Comparison of ENCODE assay signal across 17 cellular contexts in the genomic region with DNA sequence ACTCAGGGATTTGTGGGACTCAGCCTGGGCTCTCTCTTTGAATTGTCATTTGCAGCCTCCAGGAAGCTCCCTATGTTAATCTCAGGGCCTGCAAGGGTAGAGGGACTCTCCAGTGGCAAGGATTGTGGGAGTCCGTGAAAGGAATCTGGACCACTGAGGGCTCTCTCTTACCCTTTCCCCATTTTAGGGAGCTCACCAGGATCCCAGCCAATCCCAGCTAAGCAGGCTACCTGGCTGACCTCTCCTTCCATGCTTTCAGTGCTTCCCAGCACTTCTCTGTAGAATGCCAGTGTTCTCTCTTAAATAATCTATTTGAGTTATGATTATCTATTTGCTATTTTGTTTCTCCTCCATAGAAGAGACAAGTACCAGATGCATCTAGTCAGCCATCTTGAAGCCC. TPM values are rescaled to one million over a fixed set of nuclear protein-coding genes. Genes with fewer than 3 reads are reported as not detected.
DNase-seq lines count a peak whose midpoint lies in the region; ATAC-seq, FAIRE-seq and TF ChIP-seq lines count a peak whose summit lies in the region.
"Had no signal": no experiment of that assay in that cellular context is flagged by ENCODE, and none has a peak within 500 bp of the region (broad histone marks: within the 10 kb centered on the region; RNA-seq: fewer than 3 reads in every experiment).

No MANE protein-coding gene starts in this region.

- H3K23ac ChIP-seq in H1 (ENCODE audit: insufficient read length) = no peak overlapping the region

- no peaks in the 10 kb centered on the region for H3K36me3 Mint-ChIP-seq in GM23338 (ENCODE audit: low read depth)
- no peaks in the 10 kb centered on the region for H3K36me3 Mint-ChIP-seq in stimulated activated effector memory CD8-positive, alpha-beta T cell treated with anti-CD3 and anti-CD28 coated beads, Interleukin-12 subunit alpha, Interleukin-12 subunit beta, amount 100 ng/mL, for 72 hours
- H3K36me3 Mint-ChIP-seq: CD4-positive, CD25-positive, alpha-beta regulatory T cell had no signal

- no peaks in the 10 kb centered on the region for H3K9me2 ChIP-seq in GM23338 (ENCODE audit: insufficient read depth)

- H3K9ac ChIP-seq in H1 (replicated peaks in 1 of 4; ENCODE audit: extremely low read depth in 1 of 4, low read depth in 3 of 4, low read length in 3 of 4) = no peak overlapping the region
- H3K9ac ChIP-seq: BLaER1 treated with 17β-estradiol and CSF1 and Interleukin-3, amounts not matched to agents 10 nM and 100 nM had no signal

- ATAC-seq in GM23338 (peak; percentile 42; the same call in 1 of the 3 replicates), right lobe of liver (peak; percentile 46 to 64 (median 57))
- ATAC-seq in stimulated activated effector memory CD8-positive, alpha-beta T cell treated with anti-CD3 and anti-CD28 coated beads, Interleukin-12 subunit alpha, Interleukin-12 subunit beta, amount 100 ng/mL, for 72 hours = peak; percentile 13
- no peak for ATAC-seq in activated CD4-positive, CD25-positive, alpha-beta regulatory T cell treated with anti-CD3 and anti-CD28 coated beads, Interleukin-2, amount 50 U/mL, for 24 hours
- ATAC-seq: HCT116 had no signal

- no peaks in the 10 kb centered on the region for H3F3A ChIP-seq in GM23338 (replicated peaks; ENCODE audit: low read depth)

- H3K27me3 ChIP-seq in GM23338 (ENCODE audit: insufficient read depth) = no peaks in the 10 kb centered on the region
- H3K27me3 ChIP-seq in H1 (replicated peaks in 1 of 4; ENCODE audit: control insufficient read depth in 3 of 4, extremely low read depth in 1 of 4, insufficient read depth in 3 of 4, low read length in 3 of 4) = no peaks in the 10 kb centered on the region
- H3K27me3 ChIP-seq in right lobe of liver = no peaks in the 10 kb centered on the region
- H3K27me3 ChIP-seq in breast epithelium = no peaks in the 10 kb centered on the region
- H3K27me3 ChIP-seq: BLaER1 treated with 17β-estradiol and CSF1 and Interleukin-3, amounts not matched to agents 10 nM and 100 nM had no signal

- no peaks in the 10 kb centered on the region for H3K36me3 ChIP-seq in GM23338 (ENCODE audit: insufficient read depth)
- no peaks in the 10 kb centered on the region for H3K36me3 ChIP-seq in H1 (ENCODE audit: control insufficient read depth in 2 of 4, insufficient read depth in 4 of 4, low read length in 3 of 4)
- H3K36me3 ChIP-seq in right lobe of liver = no peaks in the 10 kb centered on the region
- no peaks in the 10 kb centered on the region for H3K36me3 ChIP-seq in breast epithelium
- H3K36me3 ChIP-seq: BLaER1 treated with 17β-estradiol and CSF1 and Interleukin-3, amounts not matched to agents 10 nM and 100 nM had no signal

- H4K5ac ChIP-seq in H1 (ENCODE audit: insufficient read length, low read depth, low read length) = no peak overlapping the region

- no peak overlapping the region for H2BK20ac ChIP-seq in H1 (ENCODE audit: low read length)

- TF ChIP-seq RAD21 in H1 (IDR thresholded peaks at IDR 0.05 in 1 of 2, conservative IDR thresholded peaks at IDR 0.05 in 1 of 2; ENCODE audit: low read depth in 2 of 2, low read length in 2 of 2) = no peak

- no peak overlapping the region for H3K4me2 ChIP-seq in GM23338
- no peak overlapping the region for H3K4me2 ChIP-seq in H1 (ENCODE audit: insufficient read depth in 1 of 2, low read depth in 2 of 2, low read length in 2 of 2)
- H3K4me2 ChIP-seq: BLaER1 treated with 17β-estradiol and CSF1 and Interleukin-3, amounts not matched to agents 10 nM and 100 nM had no signal

- H3K27me3 Mint-ChIP-seq in GM23338 (ENCODE audit: insufficient read depth, low read depth, poor library complexity) = no peaks in the 10 kb centered on the region
- H3K27me3 Mint-ChIP-seq: CD4-positive, CD25-positive, alpha-beta regulatory T cell had no signal

- H4K91ac ChIP-seq in H1 (replicated peaks; ENCODE audit: insufficient read length, low read length) = no peak overlapping the region

- DNase-seq in GM23338 (ENCODE audit: low spot score) (no peak), H1 (ENCODE audit: low read depth in 1 of 2, low spot score in 2 of 2) (no peak), right lobe of liver (peak in 1 of 3 donors; percentile 23), breast epithelium (ENCODE audit: low spot score in 2 of 2) (no peak), AG08395 (ENCODE audit: low spot score) (no peak)
- no peak for DNase-seq in stimulated activated effector memory CD8-positive, alpha-beta T cell treated with anti-CD3 and anti-CD28 coated beads, Interleukin-12 subunit alpha, Interleukin-12 subunit beta, amount 100 ng/mL, for 72 hours (ENCODE audit: low spot score in 2 of 2)
- DNase-seq: 8988T; CD4-positive, CD25-positive, alpha-beta regulatory T cell; DMS79; IMR-90; KBM-7 had no signal

- H3K79me1 ChIP-seq in H1 (ENCODE audit: low read depth, low read length) = no peaks in the 10 kb centered on the region

- POLR2A ChIA-PET in H1 (lab: Charles Lee; ENCODE audit: partially characterized antibody) = interaction anchor here (1.5 kb wide), 1 partner anchor 10 kb away, joined by 7 read pairs; a partner anchor contains a TSS

- H2BK15ac ChIP-seq in H1 (ENCODE audit: low read length) = no peak overlapping the region

- FAIRE-seq in H1 (lab: Jason Lieb, UNC) = no peak
- FAIRE-seq: GM12878, GM18507, H54 had no signal

- H3K56ac ChIP-seq in H1 (replicated peaks; ENCODE audit: insufficient read length, low read depth, low read length) = no peak overlapping the region

- H3K4ac ChIP-seq in H1 (replicated peaks; ENCODE audit: insufficient read length, low read depth, low read length) = no peak overlapping the region

- no peaks in the 10 kb centered on the region for H3K4me1 ChIP-seq in GM23338 (ENCODE audit: insufficient read depth)
- H3K4me1 ChIP-seq in H1 (replicated peaks in 1 of 4; ENCODE audit: control insufficient read depth in 3 of 4, insufficient read depth in 4 of 4, low read length in 3 of 4) = no peaks in the 10 kb centered on the region
- no peaks in the 10 kb centered on the region for H3K4me1 ChIP-seq in right lobe of liver
- H3K4me1 ChIP-seq in breast epithelium = no peaks in the 10 kb centered on the region
- H3K4me1 ChIP-seq: BLaER1 treated with 17β-estradiol and CSF1 and Interleukin-3, amounts not matched to agents 10 nM and 100 nM had no signal

- no peak overlapping the region for H4K8ac ChIP-seq in H1 (ENCODE audit: extremely low read depth, insufficient read depth, low read length)

- no peak for TF ChIP-seq EP300 in H1 (IDR thresholded peaks at IDR 0.05; ENCODE audit: borderline replicate concordance in 1 of 2, low read depth in 2 of 2, low read length in 2 of 2)

- H2AK5ac ChIP-seq in H1 (ENCODE audit: low read depth, low read length) = no peak overlapping the region

- no peak overlapping the region for H3K14ac ChIP-seq in H1 (ENCODE audit: insufficient read length)

- TF ChIP-seq CTCF in GM23338 (conservative IDR thresholded peaks at IDR 0.05; ENCODE audit: low read depth in 2 of 2) = no peak
- TF ChIP-seq CTCF in H1 (IDR thresholded peaks at IDR 0.05; ENCODE audit: control extremely low read depth in 1 of 3, insufficient read depth in 1 of 3, low read depth in 1 of 3, low read length in 3 of 3) = no peak
- TF ChIP-seq CTCF in right lobe of liver (IDR thresholded peaks at IDR 0.05) = no peak
- no peak for TF ChIP-seq CTCF in breast epithelium (IDR thresholded peaks at IDR 0.05)

- H3K79me2 ChIP-seq in GM23338 (replicated peaks; ENCODE audit: insufficient read depth) (no peaks in the 10 kb centered on the region), H1 (ENCODE audit: control insufficient read depth in 1 of 2, insufficient read depth in 2 of 2, low read length in 2 of 2) (no peaks in the 10 kb centered on the region)

- H2BK120ac ChIP-seq in H1 (replicated peaks; ENCODE audit: low read depth, low read length) = no peak overlapping the region

- no peak overlapping the region for H3K4me3 Mint-ChIP-seq in GM23338
- no peak overlapping the region for H3K4me3 Mint-ChIP-seq in stimulated activated effector memory CD8-positive, alpha-beta T cell treated with anti-CD3 and anti-CD28 coated beads, Interleukin-12 subunit alpha, Interleukin-12 subunit beta, amount 100 ng/mL, for 72 hours
- H3K4me3 Mint-ChIP-seq: CD4-positive, CD25-positive, alpha-beta regulatory T cell had no signal

- no peak for TF ChIP-seq POLR2A in H1 (IDR thresholded peaks at IDR 0.05; ENCODE audit: control extremely low read depth in 1 of 2, low read depth in 2 of 2, low read length in 2 of 2)
- no peak for TF ChIP-seq POLR2A in right lobe of liver (IDR thresholded peaks at IDR 0.05)
- no peak for TF ChIP-seq POLR2A in breast epithelium (IDR thresholded peaks at IDR 0.05)

- H3K9me3 Mint-ChIP-seq in GM23338 = 0 out of 3 replicates have a peak, but pooled peaks cover 2% of the 10 kb centered on the region
- H3K9me3 Mint-ChIP-seq in stimulated activated effector memory CD8-positive, alpha-beta T cell treated with anti-CD3 and anti-CD28 coated beads, Interleukin-12 subunit alpha, Interleukin-12 subunit beta, amount 100 ng/mL, for 72 hours = peaks cover 31% of the 10 kb centered on the region

- H2BK12ac ChIP-seq in H1 (ENCODE audit: low read depth, low read length) = no peak overlapping the region

- peak overlapping the region; percentile 90 for H2AFZ ChIP-seq in GM23338
- H2AFZ ChIP-seq in H1 (ENCODE audit: low read length) = peak overlapping the region; percentile 79

- H3K18ac ChIP-seq in H1 (ENCODE audit: extremely low read depth, low read length) = no peak overlapping the region

- intact Hi-C loops in right lobe of liver (cut with DNase I) = no loop called here
- intact Hi-C loops in breast epithelium (cut with DNase I; ENCODE audit: low total_unique reads) = no loop called here

- H3K9me3 ChIP-seq in H1 (ENCODE audit: insufficient read depth in 2 of 2, low read depth in 1 of 2, low read length in 1 of 2) = no peaks in the 10 kb centered on the region
- no peaks in the 10 kb centered on the region for H3K9me3 ChIP-seq in right lobe of liver
- peaks cover 4 to 11% of the 10 kb centered on the region in 2 donors for H3K9me3 ChIP-seq in breast epithelium

- CTCF ChIA-PET in H1 (lab: Charles Lee; ENCODE audit: partially characterized antibody) = interaction anchor here (0.6 to 1.2 kb wide), 4 partner anchors 18 to 50 kb away, joined by 3 to 5 read pairs (median 3); no protein-coding TSS in a partner anchor

- no peak overlapping the region for H3K27ac Mint-ChIP-seq in GM23338
- no peak overlapping the region for H3K27ac Mint-ChIP-seq in stimulated activated effector memory CD8-positive, alpha-beta T cell treated with anti-CD3 and anti-CD28 coated beads, Interleukin-12 subunit alpha, Interleukin-12 subunit beta, amount 100 ng/mL, for 72 hours
- H3K27ac Mint-ChIP-seq: CD4-positive, CD25-positive, alpha-beta regulatory T cell had no signal

- no peak overlapping the region for H3K4me3 ChIP-seq in GM23338
- H3K4me3 ChIP-seq in H1 (ENCODE audit: extremely low read depth in 1 of 4, insufficient read depth in 2 of 4, low read depth in 3 of 4, low read length in 4 of 4) = no peak overlapping the region
- no peak overlapping the region for H3K4me3 ChIP-seq in right lobe of liver
- H3K4me3 ChIP-seq in breast epithelium = no peak overlapping the region
- H3K4me3 ChIP-seq: BLaER1 treated with 17β-estradiol and CSF1 and Interleukin-3, amounts not matched to agents 10 nM and 100 nM; GM12878 had no signal

- WGBS in H1 (ENCODE audit: extremely low coverage in 1 of 2, insufficient coverage in 1 of 2, insufficient read length in 1 of 2, insufficient replicate concordance in 2 of 2, low coverage in 1 of 2, low lambda C conversion rate in 2 of 2, missing lambda C conversion rate in 1 of 2), 2 experiments = 71% methylated on average over 1 of the region's 1 CpG; no CpG with 5 or more reads in 1 of the 2 experiments
- no CpG with 5 or more reads among the region's 1 CpG for WGBS in right lobe of liver (ENCODE audit: insufficient coverage, low coverage, low lambda C conversion rate, missing lambda C conversion rate)

- H2BK5ac ChIP-seq in H1 (ENCODE audit: low read depth, low read length) = no peak overlapping the region

- no peaks in the 10 kb centered on the region for H4K20me1 ChIP-seq in GM23338 (replicated peaks; ENCODE audit: insufficient read depth)
- no peaks in the 10 kb centered on the region for H4K20me1 ChIP-seq in H1 (replicated peaks in 1 of 2; ENCODE audit: control insufficient read depth in 1 of 2, insufficient read depth in 2 of 2, low read length in 2 of 2)
- H4K20me1 ChIP-seq: BLaER1 treated with 17β-estradiol and CSF1 and Interleukin-3, amounts not matched to agents 10 nM and 100 nM had no signal

- H3K4me1 Mint-ChIP-seq in GM23338 = no peaks in the 10 kb centered on the region
- H3K4me1 Mint-ChIP-seq in stimulated activated effector memory CD8-positive, alpha-beta T cell treated with anti-CD3 and anti-CD28 coated beads, Interleukin-12 subunit alpha, Interleukin-12 subunit beta, amount 100 ng/mL, for 72 hours = no peaks in the 10 kb centered on the region
- H3K4me1 Mint-ChIP-seq: CD4-positive, CD25-positive, alpha-beta regulatory T cell had no signal

- H3K23me2 ChIP-seq in H1 (ENCODE audit: low read depth, low read length) = no peaks in the 10 kb centered on the region

- H3K27ac ChIP-seq in GM23338 (ENCODE audit: low read depth) (no peak overlapping the region), H1 (ENCODE audit: low read depth, low read length) (no peak overlapping the region), right lobe of liver (no peak overlapping the region), breast epithelium (no peak overlapping the region)
- H3K27ac ChIP-seq: BLaER1 treated with 17β-estradiol and CSF1 and Interleukin-3, amounts not matched to agents 10 nM and 100 nM had no signal

RNA-seq across cellular contexts. Expression of a gene that starts 9.6 kb away (rescaled TPM):
- total RNA-seq in GM23338 (2014; rRNA removed; shearing (Covaris generic)) = 53.1 and 60.3 TPM in 2 replicates
- polyA plus RNA-seq in GM23338 (2016; fragmentation: Nextera tagmentation; extraction: Ambion mirVana) (29.4 and 30.1 TPM in 2 replicates), H1 (2011; rRNA removed) (22.4 and 43.0 TPM in 2 replicates)
- total RNA-seq in H1 (2021; fragmentation: NEBNext Ultra II Directional; extraction: Animal tissue kit (Norgen Biotek cat#: 25700)) = 55.6 and 59.4 TPM in 2 replicates
- 44.3 TPM for polyA plus RNA-seq in H1 (2011; cell fraction: cytosol; rRNA removed)
- 41.7 TPM for polyA plus RNA-seq in H1 (2011; cell fraction: nucleus; rRNA removed)
- 33.5 to 49.4 TPM (median 44.1 TPM) in 4 replicates for polyA plus RNA-seq in H1 (2012, experiment 1 of 2)
- polyA plus RNA-seq in H1 (2012, experiment 2 of 2) = 2.9 TPM
- 23.9 TPM for polyA plus RNA-seq in H1 (2013, experiment 1 of 2)
- 24.0 TPM for polyA plus RNA-seq in H1 (2013, experiment 2 of 2)
- polyA minus RNA-seq in H1 (2011; rRNA and poly(A)+ RNA removed) = 116 and 164 TPM in 2 replicates
- polyA minus RNA-seq in H1 (2011; cell fraction: cytosol; rRNA and poly(A)+ RNA removed) = 36.7 TPM
- polyA minus RNA-seq in H1 (2011; cell fraction: nucleus; rRNA and poly(A)+ RNA removed) = 81.0 TPM
- total RNA-seq in right lobe of liver (10 to 100 TPM; 33.0 to 43.5 (median 39.3) TPM), breast epithelium (10 to 100 TPM; 60.8 to 100.0 (median 87.8) TPM)

Comparison
In these comparisons a context has a peak if more than half of its experiments do, and no peak if none do; other contexts are left out.
1. ATAC-seq: peak in GM23338 (single experiment), right lobe of liver (4 of 4) and stimulated activated effector memory CD8-positive, alpha-beta T cell treated with anti-CD3 and anti-CD28 coated beads, Interleukin-12 subunit alpha, Interleukin-12 subunit beta, amount 100 ng/mL, for 72 hours (single experiment); none in activated CD4-positive, CD25-positive, alpha-beta regulatory T cell treated with anti-CD3 and anti-CD28 coated beads, Interleukin-2, amount 50 U/mL, for 24 hours (0 of 2).